ENCODE assay signal across 12 cellular contexts in the genomic region with DNA sequence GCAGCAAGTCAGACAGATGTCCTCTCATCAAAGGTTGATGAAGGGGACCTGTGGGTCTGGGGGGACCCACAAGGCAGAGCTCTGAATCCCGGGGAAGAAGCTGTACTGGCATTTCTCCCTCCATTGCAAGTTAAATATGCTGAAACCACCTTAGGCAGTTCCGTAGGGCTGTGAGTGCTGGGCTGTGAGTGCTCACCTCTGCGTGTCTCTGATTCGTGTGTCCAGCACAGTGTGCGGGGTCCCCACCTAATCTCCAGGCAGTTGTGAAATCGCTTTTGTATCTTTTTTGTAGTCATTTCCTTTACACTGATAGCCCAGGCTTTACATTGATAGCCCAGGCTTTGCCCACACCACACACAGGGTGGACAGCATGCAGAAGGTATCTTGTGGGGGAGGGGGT.
"Had no signal": no experiment of that assay in that cellular context is flagged by ENCODE, and none has a peak within 500 bp of the region (broad histone marks: within the 10 kb centered on the region; RNA-seq: fewer than 3 reads in every experiment).

No MANE protein-coding gene starts in this region.

- H3K9me3 ChIP-seq: tibial nerve had no signal

- DNase-seq: activated CD4-positive, alpha-beta T cell treated with anti-CD3 and anti-CD28 coated beads, Interleukin-2, amount 50 U/mL, for 4 hours; activated CD4-positive, CD25-positive, alpha-beta regulatory T cell treated with anti-CD3 and anti-CD28 coated beads, Interleukin-2, amount 50 U/mL, for 72 hours; activated T-cell treated with anti-CD3 and anti-CD28 coated beads, Interleukin-2, amount 50 U/mL, for 1 hour; anterior cingulate cortex; kidney; left ventricle myocardium superior; posterior cingulate gyrus; stimulated activated CD4-positive, alpha-beta T cell treated with anti-CD3 and anti-CD28 coated beads, Interleukin-4, amount 100 ng/mL, for 4 hours; T-helper 2 cell had no signal

- H3K4me3 ChIP-seq: skin epidermis, tibial nerve had no signal

- H3K36me3 ChIP-seq: tibial nerve had no signal

- H3K9me3 Mint-ChIP-seq: activated naive CD4-positive, alpha-beta T cell treated with anti-CD3 and anti-CD28 coated beads, Interleukin-2, amount 50 U/mL, for 72 hours had no signal

- H3K27me3 ChIP-seq: tibial nerve had no signal

- H3K27ac ChIP-seq: skin epidermis, tibial nerve had no signal
